In genomic region chr11:127259118-127259517, GRCh38 we compare ENCODE assay signal across 14 cellular contexts.
DNase-seq lines count a peak whose midpoint lies in the region; ATAC-seq and TF ChIP-seq lines count a peak whose summit lies in the region.
"Had no signal": no experiment of that assay in that cellular context is flagged by ENCODE, and none has a peak within 500 bp of the region (broad histone marks: within the 10 kb centered on the region; RNA-seq: fewer than 3 reads in every experiment).

No MANE protein-coding gene starts in this region.

- POLR2A ChIA-PET in SK-N-SH (lab: Yijun Ruan, JAX) (no interaction called here), Panc1 (lab: Charles Lee) (no interaction called here)

- H3K79me2 ChIP-seq in SK-N-SH (ENCODE audit: insufficient read depth): no peaks in the 10 kb centered on the region

- H3F3A ChIP-seq in SK-N-SH (replicated peaks; ENCODE audit: insufficient read depth): no peaks in the 10 kb centered on the region

- TF ChIP-seq CTCF in SK-N-SH (IDR thresholded peaks at IDR 0.05) (no peak), Panc1 (IDR thresholded peaks at IDR 0.05) (peak; percentile 14; the same call in 1 of the 2 replicates), type B pancreatic cell (conservative IDR thresholded peaks at IDR 0.05) (peak; percentile 28)

- no peak overlapping the region for H2AFZ ChIP-seq in SK-N-SH (ENCODE audit: low read depth)

- H4K20me1 ChIP-seq in SK-N-SH (ENCODE audit: insufficient read depth): no peaks in the 10 kb centered on the region

- in situ Hi-C loops in Panc1 (cut with HindIII; ENCODE audit: low pct_unique_long_range_greater_than_20kb, low sequenced_read_pairs): no loop called here

- H3K4me3 ChIP-seq in SK-N-SH (ENCODE audit: low read depth in 2 of 2, low read length in 1 of 2): no peak overlapping the region
- no peak overlapping the region for H3K4me3 ChIP-seq in Panc1 (ENCODE audit: low read depth in 2 of 2, low read length in 2 of 2)
- H3K4me3 ChIP-seq: HAP-1 had no signal

- H3K9ac ChIP-seq in SK-N-SH: no peak overlapping the region

- intact Hi-C loops in Panc1 (cut with micrococcal nuclease; ENCODE audit: unreplicated experiment): no loop called here

- H3K27me3 ChIP-seq in SK-N-SH (ENCODE audit: insufficient read depth) (no peaks in the 10 kb centered on the region), Panc1 (ENCODE audit: control insufficient read depth, insufficient read depth, low read length) (no peaks in the 10 kb centered on the region)

- CTCF ChIA-PET in SK-N-SH (lab: Yijun Ruan, JAX): no interaction called here
- CTCF ChIA-PET in Panc1 (lab: Charles Lee): no interaction called here

- H3K4me2 ChIP-seq in SK-N-SH: no peak overlapping the region

- no peaks in the 10 kb centered on the region for H3K9me3 ChIP-seq in SK-N-SH
- no peaks in the 10 kb centered on the region for H3K9me3 ChIP-seq in Panc1 (ENCODE audit: control insufficient read depth, insufficient read depth, low read depth, low read length)
- H3K9me3 ChIP-seq: HAP-1 had no signal

- no peaks in the 10 kb centered on the region for H3K36me3 Mint-ChIP-seq in type B pancreatic cell
- H3K36me3 Mint-ChIP-seq: CD14-positive monocyte; CD8-positive, alpha-beta T cell had no signal

- DNase-seq in SK-N-SH (peak; percentile 21), HT-29 (ENCODE audit: low spot score) (peak; percentile 9), Panc1 (ENCODE audit: low read depth, low spot score) (no peak), type B pancreatic cell (ENCODE audit: extremely low spot score, unreplicated experiment) (no peak)
- DNase-seq in stimulated activated CD4-positive, alpha-beta T cell treated with anti-CD3 and anti-CD28 coated beads, Interleukin-4, amount 100 ng/mL, for 4 hours: no peak
- DNase-seq: CD8-positive, alpha-beta T cell; COR-L47; DND-41; GDM1 had no signal

- 0% methylated on average over 1 of the region's 1 CpG for WGBS in SK-N-SH (ENCODE audit: low lambda C conversion rate)

- no peaks in the 10 kb centered on the region for H3K9me2 ChIP-seq in SK-N-SH

- H3K27ac ChIP-seq in SK-N-SH (ENCODE audit: low read depth in 2 of 2, low read length in 1 of 2) (no peak overlapping the region), Panc1 (ENCODE audit: low read length) (no peak overlapping the region)

- BruUV-seq in Panc1 (replicated peaks; lab: Mats Ljungman, UMichigan): no TSS peak

- peaks cover 9% of the 10 kb centered on the region for H3K27me3 Mint-ChIP-seq in type B pancreatic cell
- H3K27me3 Mint-ChIP-seq: B cell had no signal

- peak; percentile 10; the same call in 1 of the 2 replicates for TF ChIP-seq RAD21 in SK-N-SH (IDR thresholded peaks at IDR 0.05; ENCODE audit: low read length)

- H3K4me1 Mint-ChIP-seq in type B pancreatic cell (ENCODE audit: unreplicated experiment): no peaks in the 10 kb centered on the region
- H3K4me1 Mint-ChIP-seq: B cell, CD14-positive monocyte had no signal

- H3K4me3 Mint-ChIP-seq in type B pancreatic cell: no peak overlapping the region
- H3K4me3 Mint-ChIP-seq: B cell; CD8-positive, alpha-beta T cell had no signal

- no peaks in the 10 kb centered on the region for H3K9me3 Mint-ChIP-seq in type B pancreatic cell
- H3K9me3 Mint-ChIP-seq: CD8-positive, alpha-beta T cell had no signal

- no peak for TF ChIP-seq EP300 in SK-N-SH (IDR thresholded peaks at IDR 0.05; ENCODE audit: borderline replicate concordance in 1 of 2, low read depth in 1 of 2, low read length in 1 of 2)

- H3K27ac Mint-ChIP-seq in type B pancreatic cell: no peak overlapping the region
- H3K27ac Mint-ChIP-seq: B cell; CD14-positive monocyte; CD8-positive, alpha-beta T cell had no signal

- H3K36me3 ChIP-seq in SK-N-SH (replicated peaks in 1 of 2; ENCODE audit: control insufficient read depth in 1 of 2, insufficient read depth in 2 of 2, low read length in 1 of 2) (no peaks in the 10 kb centered on the region), Panc1 (ENCODE audit: control insufficient read depth, insufficient read depth, low read length) (no peaks in the 10 kb centered on the region)
- H3K36me3 ChIP-seq: HAP-1 had no signal

- H3K4me1 ChIP-seq in SK-N-SH (ENCODE audit: control insufficient read depth in 1 of 2, insufficient read depth in 2 of 2, low read depth in 1 of 2, low read length in 1 of 2) (no peaks in the 10 kb centered on the region), Panc1 (ENCODE audit: control insufficient read depth, insufficient read depth, low read length) (no peaks in the 10 kb centered on the region)
- H3K4me1 ChIP-seq: HAP-1 had no signal

- no peak for ATAC-seq in SK-N-SH treated with all-trans-retinoic acid at 6 μM for 48 hours
- no peak for ATAC-seq in Panc1
- no peak for ATAC-seq in HG02610 (IDR thresholded peaks at IDR 0.05; ENCODE audit: unreplicated experiment)
- ATAC-seq: CD8-positive, alpha-beta T cell had no signal

TF ChIP-seq in SK-N-SH, 30 proteins besides CTCF, POLR2A, EP300 and RAD21 (continues in another document):
- TF ChIP-seq POLR2AphosphoS5 (IDR thresholded peaks at IDR 0.05; ENCODE audit: low read depth, low read length) (no peak), GATA2 (CRISPR knock-in tag; IDR thresholded peaks at IDR 0.05) (no peak), SMC3 (IDR thresholded peaks at IDR 0.05; ENCODE audit: low read depth, low read length) (no peak)
- TF ChIP-seq, protein P1, sequence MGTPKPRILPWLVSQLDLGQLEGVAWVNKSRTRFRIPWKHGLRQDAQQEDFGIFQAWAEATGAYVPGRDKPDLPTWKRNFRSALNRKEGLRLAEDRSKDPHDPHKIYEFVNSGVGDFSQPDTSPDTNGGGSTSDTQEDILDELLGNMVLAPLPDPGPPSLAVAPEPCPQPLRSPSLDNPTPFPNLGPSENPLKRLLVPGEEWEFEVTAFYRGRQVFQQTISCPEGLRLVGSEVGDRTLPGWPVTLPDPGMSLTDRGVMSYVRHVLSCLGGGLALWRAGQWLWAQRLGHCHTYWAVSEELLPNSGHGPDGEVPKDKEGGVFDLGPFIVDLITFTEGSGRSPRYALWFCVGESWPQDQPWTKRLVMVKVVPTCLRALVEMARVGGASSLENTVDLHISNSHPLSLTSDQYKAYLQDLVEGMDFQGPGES (IDR thresholded peaks at IDR 0.05; ENCODE audit: low read depth, low read length): no peak

TF ChIP-seq in SK-N-SH treated with all-trans-retinoic acid at 6 μM for 48 hours, 23 proteins besides CTCF, POLR2A, EP300 and RAD21 (continues in another document):
- no peak for TF ChIP-seq CREB5 (CRISPR knock-in tag; IDR thresholded peaks at IDR 0.05; ENCODE audit: low read depth)
- TF ChIP-seq GLIS3 (CRISPR knock-in tag; IDR thresholded peaks at IDR 0.05): no peak
- TF ChIP-seq CSDC2 (CRISPR knock-in tag; IDR thresholded peaks at IDR 0.05): no peak
- no peak for TF ChIP-seq TCF4 (CRISPR knock-in tag; IDR thresholded peaks at IDR 0.05; ENCODE audit: borderline replicate concordance)
- TF ChIP-seq, protein P2, sequence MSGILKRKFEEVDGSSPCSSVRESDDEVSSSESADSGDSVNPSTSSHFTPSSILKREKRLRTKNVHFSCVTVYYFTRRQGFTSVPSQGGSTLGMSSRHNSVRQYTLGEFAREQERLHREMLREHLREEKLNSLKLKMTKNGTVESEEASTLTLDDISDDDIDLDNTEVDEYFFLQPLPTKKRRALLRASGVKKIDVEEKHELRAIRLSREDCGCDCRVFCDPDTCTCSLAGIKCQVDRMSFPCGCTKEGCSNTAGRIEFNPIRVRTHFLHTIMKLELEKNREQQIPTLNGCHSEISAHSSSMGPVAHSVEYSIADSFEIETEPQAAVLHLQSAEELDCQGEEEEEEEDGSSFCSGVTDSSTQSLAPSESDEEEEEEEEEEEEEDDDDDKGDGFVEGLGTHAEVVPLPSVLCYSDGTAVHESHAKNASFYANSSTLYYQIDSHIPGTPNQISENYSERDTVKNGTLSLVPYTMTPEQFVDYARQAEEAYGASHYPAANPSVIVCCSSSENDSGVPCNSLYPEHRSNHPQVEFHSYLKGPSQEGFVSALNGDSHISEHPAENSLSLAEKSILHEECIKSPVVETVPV (CRISPR knock-in tag; IDR thresholded peaks at IDR 0.05): no peak
- TF ChIP-seq BACH2 (CRISPR knock-in tag; IDR thresholded peaks at IDR 0.05; ENCODE audit: borderline replicate concordance): no peak
- TF ChIP-seq ZFP3 (CRISPR knock-in tag; IDR thresholded peaks at IDR 0.05): no peak
- TF ChIP-seq RARB (CRISPR knock-in tag; IDR thresholded peaks at IDR 0.05): no peak
- TF ChIP-seq ZC3H10 (CRISPR knock-in tag; IDR thresholded peaks at IDR 0.05): no peak
- TF ChIP-seq TOX (CRISPR knock-in tag; IDR thresholded peaks at IDR 0.05; ENCODE audit: borderline replicate concordance): no peak
- no peak for TF ChIP-seq ISL1 (CRISPR knock-in tag; IDR thresholded peaks at IDR 0.05)
- no peak for TF ChIP-seq PPARA (CRISPR knock-in tag; IDR thresholded peaks at IDR 0.05; ENCODE audit: borderline replicate concordance)
- TF ChIP-seq SNAI2 (CRISPR knock-in tag; IDR thresholded peaks at IDR 0.05): no peak
- TF ChIP-seq ZNF565 (CRISPR knock-in tag; conservative IDR thresholded peaks at IDR 0.05; ENCODE audit: low read depth): no peak
- no peak for TF ChIP-seq OSR1 (CRISPR knock-in tag; IDR thresholded peaks at IDR 0.05)
- TF ChIP-seq PATZ1 (CRISPR knock-in tag; IDR thresholded peaks at IDR 0.05; ENCODE audit: borderline replicate concordance): no peak

Comparison
In these comparisons a context has a peak if more than half of its experiments do, and no peak if none do; other contexts are left out.
1. DNase-seq: peak in SK-N-SH (single experiment) and HT-29 (single experiment); none in Panc1 (single experiment), type B pancreatic cell (single experiment) and stimulated activated CD4-positive, alpha-beta T cell treated with anti-CD3 and anti-CD28 coated beads, Interleukin-4, amount 100 ng/mL, for 4 hours (0 of 2).